10 cellular contexts compared by ENCODE assay signal in the genomic region with DNA sequence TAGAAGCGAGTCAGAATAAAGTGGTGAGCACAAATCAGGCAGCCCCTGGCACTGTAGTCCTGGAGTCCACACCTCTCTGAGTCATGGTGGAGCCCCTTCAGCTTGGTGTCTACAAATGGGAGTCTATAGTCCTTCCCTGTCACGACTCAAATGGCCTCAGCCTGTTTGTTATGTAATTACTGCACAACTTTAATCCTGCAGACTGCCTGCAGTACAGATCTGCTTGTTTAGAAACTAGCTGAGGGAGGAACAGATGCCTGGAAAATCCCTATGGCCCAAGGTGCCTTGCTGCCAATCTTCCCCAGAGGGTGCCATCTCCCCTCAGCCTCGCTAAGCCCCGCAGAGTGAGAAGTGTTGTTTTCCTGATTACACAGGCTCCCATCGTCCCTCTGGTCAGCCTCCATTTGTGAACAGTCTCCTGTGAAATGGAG. TPM values are rescaled to one million over a fixed set of nuclear protein-coding genes. Genes with fewer than 3 reads are reported as not detected.
DNase-seq lines count a peak whose midpoint lies in the region; ATAC-seq and TF ChIP-seq lines count a peak whose summit lies in the region.
"Had no signal": no experiment of that assay in that cellular context is flagged by ENCODE, and none has a peak within 500 bp of the region (broad histone marks: within the 10 kb centered on the region; RNA-seq: fewer than 3 reads in every experiment).

No MANE protein-coding gene starts in this region.

- H3K27ac Mint-ChIP-seq in activated T-cell treated with anti-CD3 and anti-CD28 coated beads, Interleukin-2, amount 50 U/mL, for 24 hours: peak overlapping the region; percentile 7
- H3K27ac Mint-ChIP-seq in activated B cell treated with CpG ODN at 0.5 μM for 24 hours: no peak overlapping the region
- H3K27ac Mint-ChIP-seq in osteocyte (ENCODE audit: unreplicated experiment): no peak overlapping the region
- H3K27ac Mint-ChIP-seq: activated naive CD4-positive, alpha-beta T cell treated with anti-CD3 and anti-CD28 coated beads, Interleukin-2, amount 50 U/mL, for 72 hours had no signal

- H3K4me3 ChIP-seq in hepatocyte (no peak overlapping the region), A673 (ENCODE audit: low read depth, low read length, poor library complexity, severe bottlenecking) (no peak overlapping the region)

- CTCF ChIA-PET in activated B cell treated with CpG ODN at 0.5 μM for 24 hours (lab: Charles Lee): interaction anchor here (0.9 to 6.0 kb wide), 21 partner anchors 13 to 488 kb away, joined by 3 to 172 read pairs (median 4); partner anchors contain the start of genes CCR1 and LZTFL1
- CTCF ChIA-PET in A673 (lab: Charles Lee): interaction anchor here (0.9 to 1.1 kb wide), 4 partner anchors 10 to 488 kb away, joined by 3 to 17 read pairs (median 4); no protein-coding TSS in a partner anchor

- no TSS peak for BruUV-seq in A673 (replicated peaks; lab: Mats Ljungman, UMichigan)

- H2AFZ ChIP-seq in hepatocyte: no peak overlapping the region

- H3K9me3 Mint-ChIP-seq in activated T-cell treated with anti-CD3 and anti-CD28 coated beads, Interleukin-2, amount 50 U/mL, for 24 hours: no peaks in the 10 kb centered on the region
- no peaks in the 10 kb centered on the region for H3K9me3 Mint-ChIP-seq in activated B cell treated with CpG ODN at 0.5 μM for 24 hours
- H3K9me3 Mint-ChIP-seq in osteocyte (ENCODE audit: unreplicated experiment): no peaks in the 10 kb centered on the region

- DNase-seq in activated T-cell treated with anti-CD3 and anti-CD28 coated beads, Interleukin-2, amount 50 U/mL, for 24 hours: peak; percentile 32
- DNase-seq in activated T-cell treated with anti-CD3 and anti-CD28 coated beads for 4 hours: no peak
- DNase-seq in activated B cell treated with CpG ODN at 0.5 μM for 24 hours: no peak
- DNase-seq in hepatocyte (ENCODE audit: low spot score): peak; percentile 19
- peak; percentile 67 for DNase-seq in superior temporal gyrus (ENCODE audit: extremely low spot score)
- DNase-seq in osteocyte (ENCODE audit: extremely low spot score, unreplicated experiment): no peak
- DNase-seq in NCI-H526 treated with DMSO at 0.1 percent for 48 hours (lab: John Stamatoyannopoulos, UW): no peak
- DNase-seq in A673 (ENCODE audit: low spot score): no peak

- peaks cover 50% of the 10 kb centered on the region for H3K36me3 Mint-ChIP-seq in activated T-cell treated with anti-CD3 and anti-CD28 coated beads, Interleukin-2, amount 50 U/mL, for 24 hours (ENCODE audit: low read depth)
- peaks cover 44% of the 10 kb centered on the region for H3K36me3 Mint-ChIP-seq in activated B cell treated with CpG ODN at 0.5 μM for 24 hours (ENCODE audit: low read depth)
- H3K36me3 Mint-ChIP-seq in osteocyte (ENCODE audit: unreplicated experiment): peaks cover 23% of the 10 kb centered on the region

- no peaks in the 10 kb centered on the region for H4K20me1 ChIP-seq in hepatocyte (ENCODE audit: insufficient read depth, poor library complexity, severe bottlenecking)

- ATAC-seq in activated B cell treated with CpG ODN at 0.5 μM for 24 hours (ENCODE audit: low read depth): peak; percentile 49

- no peaks in the 10 kb centered on the region for H3K79me2 ChIP-seq in hepatocyte

- no peak overlapping the region for H3K4me2 ChIP-seq in hepatocyte

- peaks cover 37% of the 10 kb centered on the region for H3K4me1 Mint-ChIP-seq in activated T-cell treated with anti-CD3 and anti-CD28 coated beads, Interleukin-2, amount 50 U/mL, for 24 hours (ENCODE audit: low read depth)
- H3K4me1 Mint-ChIP-seq in activated B cell treated with CpG ODN at 0.5 μM for 24 hours: peaks cover 5% of the 10 kb centered on the region
- H3K4me1 Mint-ChIP-seq in osteocyte (ENCODE audit: unreplicated experiment): no peaks in the 10 kb centered on the region

- H3K27me3 ChIP-seq in hepatocyte: no peaks in the 10 kb centered on the region
- no peaks in the 10 kb centered on the region for H3K27me3 ChIP-seq in A673 (replicated peaks; ENCODE audit: insufficient read depth, low read depth, low read length, poor library complexity)
- H3K27me3 ChIP-seq: neutrophil had no signal

- H3K27me3 Mint-ChIP-seq in activated T-cell treated with anti-CD3 and anti-CD28 coated beads, Interleukin-2, amount 50 U/mL, for 24 hours: peaks cover 8% of the 10 kb centered on the region
- no peaks in the 10 kb centered on the region for H3K27me3 Mint-ChIP-seq in activated B cell treated with CpG ODN at 0.5 μM for 24 hours
- no peaks in the 10 kb centered on the region for H3K27me3 Mint-ChIP-seq in osteocyte (ENCODE audit: unreplicated experiment)

- H3K9me3 ChIP-seq in hepatocyte (ENCODE audit: low read depth) (no peaks in the 10 kb centered on the region), A673 (ENCODE audit: low read depth, low read length, poor library complexity, severe bottlenecking) (no peaks in the 10 kb centered on the region)
- H3K9me3 ChIP-seq: neutrophil had no signal

- H3K4me1 ChIP-seq in hepatocyte (ENCODE audit: insufficient read depth): peaks cover 17% of the 10 kb centered on the region
- H3K4me1 ChIP-seq in A673 (ENCODE audit: insufficient read depth, low read length, poor library complexity, severe bottlenecking): no peaks in the 10 kb centered on the region

- H3K27ac ChIP-seq in hepatocyte (peak overlapping the region; percentile 11), A673 (ENCODE audit: low read depth, low read length, poor library complexity, severe bottlenecking) (no peak overlapping the region)
- H3K27ac ChIP-seq: neutrophil had no signal

- H3K36me3 ChIP-seq in hepatocyte (replicated peaks; ENCODE audit: insufficient read depth, low read depth) (peaks cover 4% of the 10 kb centered on the region), A673 (ENCODE audit: insufficient read depth, low read length, poor library complexity, severe bottlenecking) (no peaks in the 10 kb centered on the region)
- H3K36me3 ChIP-seq: neutrophil had no signal

- 58% methylated on average over 5 of the region's 5 CpGs for WGBS in hepatocyte (ENCODE audit: low lambda C conversion rate, missing lambda C conversion rate)

- H3K4me3 Mint-ChIP-seq in activated T-cell treated with anti-CD3 and anti-CD28 coated beads, Interleukin-2, amount 50 U/mL, for 24 hours: no peak overlapping the region
- no peak overlapping the region for H3K4me3 Mint-ChIP-seq in activated B cell treated with CpG ODN at 0.5 μM for 24 hours
- no peak overlapping the region for H3K4me3 Mint-ChIP-seq in osteocyte (ENCODE audit: unreplicated experiment)

- intact Hi-C loops in activated B cell treated with CpG ODN at 0.5 μM for 24 hours (cut with micrococcal nuclease): loop anchor here (2.0 to 5.0 kb wide), 3 partner anchors 338 to 503 kb away; no protein-coding TSS in a partner anchor
- intact Hi-C loops in A673 (cut with micrococcal nuclease; ENCODE audit: unreplicated experiment): loop anchor here (2.0 kb wide), 1 partner anchor 139 kb away; no protein-coding TSS in a partner anchor

- H3K9me2 ChIP-seq in hepatocyte (replicated peaks; ENCODE audit: insufficient read depth): no peaks in the 10 kb centered on the region

- TF ChIP-seq CTCF in activated B cell treated with CpG ODN at 0.5 μM for 24 hours (IDR thresholded peaks at IDR 0.05) (no peak), hepatocyte (IDR thresholded peaks at IDR 0.05; ENCODE audit: poor library complexity) (no peak), osteocyte (IDR thresholded peaks at IDR 0.05) (no peak), A673 (conservative IDR thresholded peaks at IDR 0.05; ENCODE audit: low read depth, low read length) (no peak)

- POLR2A ChIA-PET in activated B cell treated with CpG ODN at 0.5 μM for 24 hours (lab: Charles Lee) (interaction anchor here (0.7 to 1.0 kb wide), 2 partner anchors 138 to 141 kb away, joined by 3 to 5 read pairs; no protein-coding TSS in a partner anchor), A673 (lab: Charles Lee; ENCODE audit: low non-redundant PET) (interaction anchor here (0.6 kb wide), 1 partner anchor 49 kb away, joined by 7 read pairs; no protein-coding TSS in a partner anchor)

RNA-seq across cellular contexts. Expression of gene CXCR6, which starts 3.9 kb away (rescaled TPM):
- total RNA-seq in activated B cell treated with CpG ODN at 0.5 μM for 24 hours (not detected in 2 replicates), hepatocyte (not detected in 2 replicates), osteocyte (not detected in 2 replicates), A673 (2021) (not detected in 2 replicates)
- polyA plus RNA-seq in hepatocyte: 0.33 TPM in 1 of 2 replicates, not detected in the other

RNA-seq across cellular contexts. Expression of gene CCR9, which starts 53.0 kb away (rescaled TPM):
- total RNA-seq in activated B cell treated with CpG ODN at 0.5 μM for 24 hours (0.44 and 0.84 TPM in 2 replicates), hepatocyte (0.20 and 0.44 TPM in 2 replicates), osteocyte (not detected in 2 replicates), A673 (2021) (not detected in 2 replicates)
- 0.33 TPM in 1 of 2 replicates, not detected in the other for polyA plus RNA-seq in hepatocyte
- total RNA-seq: activated naive CD4-positive, alpha-beta T cell treated with anti-CD3 and anti-CD28 coated beads, Interleukin-2, amount 50 U/mL, for 72 hours had no signal

RNA-seq across cellular contexts. Expression of gene FYCO1, which starts 56.3 kb away (rescaled TPM):
- total RNA-seq in activated B cell treated with CpG ODN at 0.5 μM for 24 hours (10.6 and 14.9 TPM in 2 replicates), hepatocyte (23.0 and 26.8 TPM in 2 replicates), osteocyte (31.8 and 35.0 TPM in 2 replicates), A673 (2021) (7.4 and 7.9 TPM in 2 replicates)
- polyA plus RNA-seq in hepatocyte: 7.5 and 9.0 TPM in 2 replicates

Comparison
In these comparisons a context has a peak if more than half of its experiments do, and no peak if none do; other contexts are left out.
1. DNase-seq: peak in activated T-cell treated with anti-CD3 and anti-CD28 coated beads, Interleukin-2, amount 50 U/mL, for 24 hours (single experiment), hepatocyte (single experiment) and superior temporal gyrus (single experiment); none in activated T-cell treated with anti-CD3 and anti-CD28 coated beads for 4 hours (single experiment), activated B cell treated with CpG ODN at 0.5 μM for 24 hours (single experiment), osteocyte (single experiment), NCI-H526 treated with DMSO at 0.1 percent for 48 hours (single experiment) and A673 (single experiment).